16 cellular contexts compared by ENCODE assay signal in genomic region chr1:116988908-116989307, GRCh38. TPM values are rescaled to one million over a fixed set of nuclear protein-coding genes. Genes with fewer than 3 reads are reported as not detected.
A peak's percentile ranks its signal among the peaks of the same experiment; 100 is the strongest.
DNase-seq lines count a peak whose midpoint lies in the region; ATAC-seq and TF ChIP-seq lines count a peak whose summit lies in the region.
"Had no signal": no experiment of that assay in that cellular context is flagged by ENCODE, and none has a peak within 500 bp of the region (broad histone marks: within the 10 kb centered on the region; RNA-seq: fewer than 3 reads in every experiment).

No MANE protein-coding gene starts in this region.

- H3K27me3 Mint-ChIP-seq in brain, result no peaks in the 10 kb centered on the region
- no peaks in the 10 kb centered on the region for H3K27me3 Mint-ChIP-seq in activated naive CD4-positive, alpha-beta T cell treated with anti-CD3 and anti-CD28 coated beads for 36 hours (ENCODE audit: low read depth)

- H2BK12ac ChIP-seq in neuronal stem cell (ENCODE audit: low read length), result no peak overlapping the region

- CTCF ChIA-PET in activated naive CD4-positive, alpha-beta T cell treated with anti-CD3 and anti-CD28 coated beads for 36 hours (lab: Charles Lee), result no interaction called here

- peaks cover 5 to 13% (median 10%) of the 10 kb centered on the region in 5 experiments for H3K9me3 Mint-ChIP-seq in brain
- no peaks in the 10 kb centered on the region for H3K9me3 Mint-ChIP-seq in activated naive CD4-positive, alpha-beta T cell treated with anti-CD3 and anti-CD28 coated beads for 36 hours

- intact Hi-C loops in aorta (cut with DNase I), result no loop called here
- intact Hi-C loops in activated naive CD4-positive, alpha-beta T cell treated with anti-CD3 and anti-CD28 coated beads for 36 hours (cut with micrococcal nuclease), result loop anchor here (5.0 kb wide), 2 partner anchors 77 to 417 kb away; partner anchors contain the start of gene CD58

- H3K4me3 ChIP-seq in neuronal stem cell (ENCODE audit: low read length in 2 of 2) (no peak overlapping the region), aorta (ENCODE audit: low read length in 2 of 2) (no peak overlapping the region)
- H3K4me3 ChIP-seq: BLaER1, right lobe of liver had no signal

- H3K14ac ChIP-seq in neuronal stem cell (ENCODE audit: low read length), result no peak overlapping the region

- H2AK5ac ChIP-seq in neuronal stem cell (ENCODE audit: low read depth, low read length), result no peak overlapping the region

- H3K27ac ChIP-seq in neuronal stem cell (replicated peaks; ENCODE audit: low read length) (no peak overlapping the region), aorta (ENCODE audit: low read depth in 1 of 2, low read length in 2 of 2) (no peak overlapping the region)
- H3K27ac ChIP-seq: BLaER1, right lobe of liver had no signal

- H3K23ac ChIP-seq in neuronal stem cell (ENCODE audit: low read depth, low read length, poor library complexity), result peak overlapping the region; percentile 35

- no peak overlapping the region for H4K91ac ChIP-seq in neuronal stem cell (ENCODE audit: low read depth, low read length, poor library complexity)

- H3K36me3 ChIP-seq in neuronal stem cell (replicated peaks in 1 of 2; ENCODE audit: control insufficient read depth in 2 of 2, insufficient read depth in 2 of 2, low read length in 2 of 2) (peaks cover 2 to 69% of the 10 kb centered on the region in 2 donors), aorta (ENCODE audit: control insufficient read depth in 1 of 2, insufficient read depth in 2 of 2, low read length in 1 of 2) (no peaks in the 10 kb centered on the region)
- H3K36me3 ChIP-seq: BLaER1, right lobe of liver had no signal

- WGBS in neuronal stem cell (ENCODE audit: extremely low coverage in 2 of 2, insufficient read length in 2 of 2, insufficient replicate concordance in 1 of 2), 2 donors, result no CpG with 5 or more reads among the region's 2 CpGs
- WGBS in aorta, 2 donors, result 56 to 72% methylated on average over 2 of the region's 2 CpGs

- H2AFZ ChIP-seq in neuronal stem cell (ENCODE audit: low read length), result no peak overlapping the region

- no peak overlapping the region for H3K4ac ChIP-seq in neuronal stem cell (ENCODE audit: low read length)

- H3K9ac ChIP-seq in neuronal stem cell (ENCODE audit: low read depth, low read length, poor library complexity), result no peak overlapping the region
- H3K9ac ChIP-seq: BLaER1 had no signal

- H3K9me3 ChIP-seq in neuronal stem cell (replicated peaks in 1 of 2; ENCODE audit: control insufficient read depth in 2 of 2, insufficient read depth in 1 of 2, low read depth in 1 of 2, low read length in 2 of 2) (peaks cover 2 to 10% of the 10 kb centered on the region in 2 donors), aorta (ENCODE audit: control insufficient read depth, low read length) (no peaks in the 10 kb centered on the region)
- H3K9me3 ChIP-seq: BLaER1, right lobe of liver had no signal

- H2BK5ac ChIP-seq in neuronal stem cell (ENCODE audit: low read length), result no peak overlapping the region

- ATAC-seq in aorta (ENCODE audit: low FRiP score), result no peak
- ATAC-seq: activated T-cell treated with anti-CD3 and anti-CD28 coated beads, Interleukin-2, amount 50 U/mL, for 4 hours; right lobe of liver; stimulated activated naive CD8-positive, alpha-beta T cell treated with anti-CD3 and anti-CD28 coated beads, Interleukin-15, Interleukin-2, amounts not matched to agents 100 U/mL and 50 U/mL, for 24 hours had no signal

- no peak overlapping the region for H4K8ac ChIP-seq in neuronal stem cell (ENCODE audit: low read depth, low read length)

- no peak for TF ChIP-seq CTCF in brain (conservative IDR thresholded peaks at IDR 0.05)

- peak overlapping the region in 3 of 5 experiments; percentile 76 to 95 (median 82) for H3K27ac Mint-ChIP-seq in brain
- H3K27ac Mint-ChIP-seq in activated naive CD4-positive, alpha-beta T cell treated with anti-CD3 and anti-CD28 coated beads for 36 hours, result no peak overlapping the region

- no peak overlapping the region for H3K18ac ChIP-seq in neuronal stem cell (ENCODE audit: low read length)

- DNase-seq in Daoy (ENCODE audit: low read depth), result peak; percentile 76
- peak; percentile 4 for DNase-seq in NCI-H2171 (lab: John Stamatoyannopoulos, UW)
- no peak for DNase-seq in neuronal stem cell (ENCODE audit: low spot score)
- DNase-seq in activated CD4-positive, CD25-positive, alpha-beta regulatory T cell treated with anti-CD3 and anti-CD28 coated beads, Interleukin-2, amount 50 U/mL, for 72 hours, result no peak
- DNase-seq in aorta, result no peak
- no peak for DNase-seq in NCI-H2107 (lab: John Stamatoyannopoulos, UW)
- DNase-seq in activated naive CD4-positive, alpha-beta T cell treated with anti-CD3 and anti-CD28 coated beads for 36 hours, result no peak
- DNase-seq: activated CD4-positive, alpha-beta T cell treated with anti-CD3 and anti-CD28 coated beads for 1 hour; activated T-cell treated with anti-CD3 and anti-CD28 coated beads, Interleukin-2, amount 50 U/mL, for 4 hours; anterior cingulate cortex; head of caudate nucleus; kidney glomerular epithelial cell; right lobe of liver; stimulated activated naive CD8-positive, alpha-beta T cell treated with anti-CD3 and anti-CD28 coated beads, Interleukin-15, Interleukin-2, amounts not matched to agents 100 U/mL and 50 U/mL, for 24 hours had no signal

- H3K27me3 ChIP-seq in neuronal stem cell (ENCODE audit: control insufficient read depth in 3 of 3, insufficient read depth in 3 of 3, low read depth in 1 of 3, low read length in 3 of 3) (no peaks in the 10 kb centered on the region), aorta (ENCODE audit: control insufficient read depth in 1 of 2, insufficient read depth in 2 of 2, low read length in 1 of 2) (no peaks in the 10 kb centered on the region)
- H3K27me3 ChIP-seq: BLaER1, right lobe of liver had no signal

- no peak overlapping the region for H3K4me2 ChIP-seq in neuronal stem cell (ENCODE audit: insufficient read depth, low read length, poor library complexity, severe bottlenecking)
- H3K4me2 ChIP-seq: BLaER1 had no signal

- no peak overlapping the region for H2BK15ac ChIP-seq in neuronal stem cell (ENCODE audit: low read length)

- no peak overlapping the region for H3K4me3 Mint-ChIP-seq in brain
- H3K4me3 Mint-ChIP-seq in activated naive CD4-positive, alpha-beta T cell treated with anti-CD3 and anti-CD28 coated beads for 36 hours, result no peak overlapping the region
- H3K4me3 Mint-ChIP-seq: activated T-cell treated with anti-CD3 and anti-CD28 coated beads, Interleukin-2, amount 50 U/mL, for 4 hours had no signal

- peaks cover 2% of the 10 kb centered on the region for H3K4me1 Mint-ChIP-seq in brain
- H3K4me1 Mint-ChIP-seq in activated naive CD4-positive, alpha-beta T cell treated with anti-CD3 and anti-CD28 coated beads for 36 hours (ENCODE audit: low read depth), result peaks cover 60% of the 10 kb centered on the region

- H3K4me1 ChIP-seq in neuronal stem cell (ENCODE audit: control insufficient read depth in 2 of 2, insufficient read depth in 1 of 2, low read depth in 1 of 2, low read length in 2 of 2) (peaks cover 0 to 4% of the 10 kb centered on the region in 2 donors), aorta (ENCODE audit: control insufficient read depth in 1 of 2, insufficient read depth in 2 of 2, low read length in 2 of 2) (peaks cover 0 to 5% of the 10 kb centered on the region in 2 donors)
- H3K4me1 ChIP-seq: right lobe of liver had no signal

- H3K36me3 Mint-ChIP-seq in brain, result peaks cover 98% of the 10 kb centered on the region
- peaks cover 14% of the 10 kb centered on the region for H3K36me3 Mint-ChIP-seq in activated naive CD4-positive, alpha-beta T cell treated with anti-CD3 and anti-CD28 coated beads for 36 hours (ENCODE audit: low read depth)

- H2BK120ac ChIP-seq in neuronal stem cell (ENCODE audit: low read depth, low read length), result no peak overlapping the region

- H3K79me1 ChIP-seq in neuronal stem cell (ENCODE audit: low read depth, low read length), result no peaks in the 10 kb centered on the region

RNA-seq across cellular contexts. Expression of gene CD101, which starts 12.7 kb away (rescaled TPM):
- 9.3 and 11.0 TPM in 2 replicates for total RNA-seq in Daoy (2014; rRNA removed; shearing (Covaris generic))
- polyA plus RNA-seq in brain (ENCODE audit: insufficient read depth, low read depth, low replicate concordance) (1.7 TPM), aorta (1 to 10 TPM in 1 of 2 donors, not detected in 1; 2.4 TPM)
- polyA plus RNA-seq in neuronal stem cell (2013, experiment 1 of 2), result 0.66 TPM
- 0.43 TPM for polyA plus RNA-seq in neuronal stem cell (2013, experiment 2 of 2)
- 1 to 10 TPM; 1.2 to 2.4 TPM for total RNA-seq in aorta
- total RNA-seq in activated naive CD4-positive, alpha-beta T cell treated with anti-CD3 and anti-CD28 coated beads for 36 hours, result 1 to 10 TPM in 1 of 2 experiments, under 1 TPM in 1; 0.83 to 1.1 TPM

Comparison
In these comparisons a context has a peak if more than half of its experiments do, and no peak if none do; other contexts are left out.
1. DNase-seq: peak in Daoy (single experiment) and NCI-H2171 (single experiment); none in neuronal stem cell (single experiment), activated CD4-positive, CD25-positive, alpha-beta regulatory T cell treated with anti-CD3 and anti-CD28 coated beads, Interleukin-2, amount 50 U/mL, for 72 hours (single experiment), aorta (0 of 2), NCI-H2107 (single experiment) and activated naive CD4-positive, alpha-beta T cell treated with anti-CD3 and anti-CD28 coated beads for 36 hours (single experiment).